In genomic region chr1:111725192-111725591, GRCh38 we compare ENCODE assay signal across 12 cellular contexts. TPM values are rescaled to one million over a fixed set of nuclear protein-coding genes. Genes with fewer than 3 reads are reported as not detected.
DNase-seq lines count a peak whose midpoint lies in the region; ATAC-seq and TF ChIP-seq lines count a peak whose summit lies in the region.
"Had no signal": no experiment of that assay in that cellular context is flagged by ENCODE, and none has a peak within 500 bp of the region (broad histone marks: within the 10 kb centered on the region; RNA-seq: fewer than 3 reads in every experiment).

No MANE protein-coding gene starts in this region.

- intact Hi-C loops in psoas muscle (cut with DNase I), result no loop called here

- CTCF ChIA-PET in HEK293 (lab: Yijun Ruan, JAX), result interaction anchor here (0.9 to 1.8 kb wide), 2 partner anchors 9 to 217 kb away, joined by 3 to 6 read pairs; no protein-coding TSS in a partner anchor
- CTCF ChIA-PET in activated CD8-positive, alpha-beta T cell treated with anti-CD3 and anti-CD28 coated beads, Interleukin-2, amount 10 ng/mL, durations not matched to agents 7 days and 5 days (lab: Charles Lee), result interaction anchor here (1.0 to 1.8 kb wide), 2 partner anchors 13 to 217 kb away, joined by 3 to 5 read pairs; no protein-coding TSS in a partner anchor

- H3K27me3 Mint-ChIP-seq in central memory CD8-positive, alpha-beta T cell, result no peaks in the 10 kb centered on the region
- no peaks in the 10 kb centered on the region for H3K27me3 Mint-ChIP-seq in chondrocyte (ENCODE audit: low read depth)
- H3K27me3 Mint-ChIP-seq in activated CD8-positive, alpha-beta T cell treated with anti-CD3 and anti-CD28 coated beads, Interleukin-2, amount 10 ng/mL, durations not matched to agents 7 days and 5 days (ENCODE audit: low read depth), result no peaks in the 10 kb centered on the region

- H3K27ac ChIP-seq in HEK293 (ENCODE audit: extremely low read depth, low read depth, low read length) (no peak overlapping the region), psoas muscle (peak overlapping the region; percentile 71)

- no peaks in the 10 kb centered on the region for H3K4me1 ChIP-seq in HEK293 (ENCODE audit: control insufficient read depth, insufficient read depth, low read length)
- peaks cover 78% of the 10 kb centered on the region for H3K4me1 ChIP-seq in psoas muscle
- H3K4me1 ChIP-seq: BE2C had no signal

- 10 to 17% (median 17%) methylated on average over 5 of the region's 5 CpGs for WGBS in psoas muscle, 3 donors

- POLR2A ChIA-PET in HEK293 (lab: Yijun Ruan, JAX), result interaction anchor here (2.1 kb wide), 2 partner anchors 11 to 14 kb away, joined by 4 read pairs; partner anchors contain the start of gene INKA2
- POLR2A ChIA-PET in activated CD8-positive, alpha-beta T cell treated with anti-CD3 and anti-CD28 coated beads, Interleukin-2, amount 10 ng/mL, durations not matched to agents 7 days and 5 days (lab: Charles Lee), result interaction anchor here (1.2 kb wide), 1 partner anchor 13 kb away, joined by 5 read pairs; the partner anchor contains the start of gene INKA2

- H3K4me3 ChIP-seq in HEK293 (ENCODE audit: low read depth, low read length) (no peak overlapping the region), psoas muscle (no peak overlapping the region)

- no peaks in the 10 kb centered on the region for H3K36me3 Mint-ChIP-seq in central memory CD8-positive, alpha-beta T cell (ENCODE audit: insufficient read depth)
- peaks cover 2% of the 10 kb centered on the region for H3K36me3 Mint-ChIP-seq in chondrocyte (ENCODE audit: low read depth)
- no peaks in the 10 kb centered on the region for H3K36me3 Mint-ChIP-seq in activated CD8-positive, alpha-beta T cell treated with anti-CD3 and anti-CD28 coated beads, Interleukin-2, amount 10 ng/mL, durations not matched to agents 7 days and 5 days (ENCODE audit: low read depth)

- ATAC-seq in central memory CD8-positive, alpha-beta T cell (replicated peaks; ENCODE audit: extremely low read depth, poor library complexity, severe bottlenecking), result no peak
- ATAC-seq in psoas muscle, result peak; percentile 67 to 79 (median 74)
- no peak for ATAC-seq in activated CD8-positive, alpha-beta T cell treated with anti-CD3 and anti-CD28 coated beads, Interleukin-2, amount 10 ng/mL, durations not matched to agents 7 days and 5 days

- H3K9me3 Mint-ChIP-seq in central memory CD8-positive, alpha-beta T cell, result no peaks in the 10 kb centered on the region
- H3K9me3 Mint-ChIP-seq in chondrocyte (ENCODE audit: low read depth), result no peaks in the 10 kb centered on the region
- no peaks in the 10 kb centered on the region for H3K9me3 Mint-ChIP-seq in activated CD8-positive, alpha-beta T cell treated with anti-CD3 and anti-CD28 coated beads, Interleukin-2, amount 10 ng/mL, durations not matched to agents 7 days and 5 days (ENCODE audit: insufficient read depth)

- H3K4me1 Mint-ChIP-seq in central memory CD8-positive, alpha-beta T cell, result peaks cover 20% of the 10 kb centered on the region
- H3K4me1 Mint-ChIP-seq in chondrocyte (ENCODE audit: low read depth), result peaks cover 18% of the 10 kb centered on the region
- peaks cover 1% of the 10 kb centered on the region for H3K4me1 Mint-ChIP-seq in activated CD8-positive, alpha-beta T cell treated with anti-CD3 and anti-CD28 coated beads, Interleukin-2, amount 10 ng/mL, durations not matched to agents 7 days and 5 days (ENCODE audit: low read depth)

- no peak; the same call in 1 of the 2 replicates for TF ChIP-seq CTCF in HEK293 (tag by site-specific recombination; IDR thresholded peaks at IDR 0.05)
- no peak for TF ChIP-seq CTCF in psoas muscle (IDR thresholded peaks at IDR 0.05)
- TF ChIP-seq CTCF in chondrocyte (IDR thresholded peaks at IDR 0.05), result no peak

- H3K36me3 ChIP-seq in HEK293 (ENCODE audit: control insufficient read depth in 2 of 2, insufficient read depth in 1 of 2, low read length in 2 of 2) (no peaks in the 10 kb centered on the region), psoas muscle (ENCODE audit: insufficient read depth in 1 of 2, low read depth in 1 of 2) (peaks cover 0 to 10% of the 10 kb centered on the region in 2 donors)
- H3K36me3 ChIP-seq: BE2C had no signal

- peak in 1 of 2 donors; percentile 4 for DNase-seq in central memory CD8-positive, alpha-beta T cell (ENCODE audit: low spot score in 2 of 2)
- DNase-seq in iPS-NIHi7 (ENCODE audit: extremely low spot score), result peak; percentile 36
- DNase-seq in psoas muscle, result peak; percentile 58 to 90
- no peak for DNase-seq in chondrocyte (ENCODE audit: low spot score)
- no peak for DNase-seq in activated naive CD4-positive, alpha-beta T cell (lab: John Stamatoyannopoulos, UW)
- DNase-seq in activated CD4-positive, alpha-beta T cell treated with anti-CD3 and anti-CD28 coated beads, Interleukin-2, amount 50 U/mL, for 4 hours, result no peak
- no peak for DNase-seq in activated CD8-positive, alpha-beta T cell treated with anti-CD3 and anti-CD28 coated beads, Interleukin-2, amount 10 ng/mL, durations not matched to agents 7 days and 5 days
- DNase-seq: activated T-cell treated with anti-CD3 and anti-CD28 coated beads, Interleukin-2, amount 50 U/mL, for 1 hour; BE2C; cortex of kidney; NCI-H187 treated with DMSO at 0.1 percent for 48 hours had no signal

- peak overlapping the region; percentile 89 for H3K27ac Mint-ChIP-seq in central memory CD8-positive, alpha-beta T cell (ENCODE audit: low read depth)
- no peak overlapping the region for H3K27ac Mint-ChIP-seq in chondrocyte (ENCODE audit: unreplicated experiment)
- no peak overlapping the region for H3K27ac Mint-ChIP-seq in activated CD8-positive, alpha-beta T cell treated with anti-CD3 and anti-CD28 coated beads, Interleukin-2, amount 10 ng/mL, durations not matched to agents 7 days and 5 days

- no peaks in the 10 kb centered on the region for H3K27me3 ChIP-seq in psoas muscle (ENCODE audit: insufficient read depth in 3 of 3, low read length in 2 of 3)
- H3K27me3 ChIP-seq: BE2C had no signal

- H3K4me3 Mint-ChIP-seq in central memory CD8-positive, alpha-beta T cell, result no peak overlapping the region
- no peak overlapping the region for H3K4me3 Mint-ChIP-seq in chondrocyte (ENCODE audit: unreplicated experiment)
- H3K4me3 Mint-ChIP-seq in activated CD8-positive, alpha-beta T cell treated with anti-CD3 and anti-CD28 coated beads, Interleukin-2, amount 10 ng/mL, durations not matched to agents 7 days and 5 days, result no peak overlapping the region

- H3K9me3 ChIP-seq in HEK293 (ENCODE audit: control insufficient read depth, insufficient read depth, low read depth, low read length), result no peaks in the 10 kb centered on the region
- H3K9me3 ChIP-seq in psoas muscle, result no peaks in the 10 kb centered on the region
- H3K9me3 ChIP-seq: BE2C had no signal

TF ChIP-seq in HEK293, 187 proteins besides CTCF, POLR2A, EP300 and RAD21 (continues in another document):
- peak; percentile 61 for TF ChIP-seq EGR2 (tag by site-specific recombination; IDR thresholded peaks at IDR 0.05; ENCODE audit: low read depth)
- TF ChIP-seq IKZF3 (tag by site-specific recombination; IDR thresholded peaks at IDR 0.05), result 0 out of 2 replicates have a peak, but pooled peaks have one; percentile 24
- peak; percentile 91 for TF ChIP-seq GLIS1 (tag by site-specific recombination; IDR thresholded peaks at IDR 0.05)
- TF ChIP-seq, protein P1, sequence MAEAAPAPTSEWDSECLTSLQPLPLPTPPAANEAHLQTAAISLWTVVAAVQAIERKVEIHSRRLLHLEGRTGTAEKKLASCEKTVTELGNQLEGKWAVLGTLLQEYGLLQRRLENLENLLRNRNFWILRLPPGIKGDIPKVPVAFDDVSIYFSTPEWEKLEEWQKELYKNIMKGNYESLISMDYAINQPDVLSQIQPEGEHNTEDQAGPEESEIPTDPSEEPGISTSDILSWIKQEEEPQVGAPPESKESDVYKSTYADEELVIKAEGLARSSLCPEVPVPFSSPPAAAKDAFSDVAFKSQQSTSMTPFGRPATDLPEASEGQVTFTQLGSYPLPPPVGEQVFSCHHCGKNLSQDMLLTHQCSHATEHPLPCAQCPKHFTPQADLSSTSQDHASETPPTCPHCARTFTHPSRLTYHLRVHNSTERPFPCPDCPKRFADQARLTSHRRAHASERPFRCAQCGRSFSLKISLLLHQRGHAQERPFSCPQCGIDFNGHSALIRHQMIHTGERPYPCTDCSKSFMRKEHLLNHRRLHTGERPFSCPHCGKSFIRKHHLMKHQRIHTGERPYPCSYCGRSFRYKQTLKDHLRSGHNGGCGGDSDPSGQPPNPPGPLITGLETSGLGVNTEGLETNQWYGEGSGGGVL (tag by site-specific recombination; IDR thresholded peaks at IDR 0.05), result peak; percentile 35; the same call in 1 of the 2 replicates
- TF ChIP-seq ZFHX2 (tag by site-specific recombination; conservative IDR thresholded peaks at IDR 0.05), result peak; percentile 67
- peak; percentile 85 for TF ChIP-seq ZIC2 (tag by site-specific recombination; IDR thresholded peaks at IDR 0.05)
- peak; percentile 59; the same call in 1 of the 2 replicates for TF ChIP-seq PATZ1 (tag by site-specific recombination; IDR thresholded peaks at IDR 0.05)
- TF ChIP-seq ZBTB8A (tag by site-specific recombination; IDR thresholded peaks at IDR 0.05), result 0 out of 2 replicates have a peak, but pooled peaks have one; percentile 22
- TF ChIP-seq GLIS2 (tag by site-specific recombination; IDR thresholded peaks at IDR 0.05), result peak; percentile 75

RNA-seq across cellular contexts. Expression of gene INKA2, which starts 14.0 kb away (rescaled TPM):
- total RNA-seq in psoas muscle (10 to 100 TPM in 2 of 4 donors, 1 to 10 TPM in 2; 7.4 to 15.0 (median 10.4) TPM), chondrocyte (2.8 to 5.4 TPM (median 3.6 TPM) in 3 replicates)
- polyA plus RNA-seq in psoas muscle, result 1 to 10 TPM; 1.6 to 5.4 (median 3.7) TPM
- 1 to 10 TPM; 4.1 to 4.3 TPM for total RNA-seq in activated CD8-positive, alpha-beta T cell treated with anti-CD3 and anti-CD28 coated beads, Interleukin-2, amount 10 ng/mL, durations not matched to agents 7 days and 5 days

RNA-seq across cellular contexts. Expression of gene DDX20, which starts 30.5 kb away (rescaled TPM):
- total RNA-seq in psoas muscle (10 to 100 TPM in 1 of 4 donors, 1 to 10 TPM in 3; 6.2 to 11.6 (median 7.6) TPM), chondrocyte (9.9 to 10.7 TPM (median 10.0 TPM) in 3 replicates)
- 10 to 100 TPM in 1 of 3 donors, 1 to 10 TPM in 2; 7.9 to 11.3 (median 8.1) TPM for polyA plus RNA-seq in psoas muscle
- total RNA-seq in activated CD8-positive, alpha-beta T cell treated with anti-CD3 and anti-CD28 coated beads, Interleukin-2, amount 10 ng/mL, durations not matched to agents 7 days and 5 days, result 10 to 100 TPM; 18.1 to 18.9 TPM

Comparison
In these comparisons a context has a peak if more than half of its experiments do, and no peak if none do; other contexts are left out.
1. ATAC-seq: peak in psoas muscle (4 of 4); none in central memory CD8-positive, alpha-beta T cell (single experiment) and activated CD8-positive, alpha-beta T cell treated with anti-CD3 and anti-CD28 coated beads, Interleukin-2, amount 10 ng/mL, durations not matched to agents 7 days and 5 days (single experiment).
2. DNase-seq: peak in iPS-NIHi7 (single experiment) and psoas muscle (2 of 2); none in chondrocyte (single experiment), activated naive CD4-positive, alpha-beta T cell (0 of 4), activated CD4-positive, alpha-beta T cell treated with anti-CD3 and anti-CD28 coated beads, Interleukin-2, amount 50 U/mL, for 4 hours (0 of 2) and activated CD8-positive, alpha-beta T cell treated with anti-CD3 and anti-CD28 coated beads, Interleukin-2, amount 10 ng/mL, durations not matched to agents 7 days and 5 days (single experiment).